Comparison of ENCODE assay signal across 22 cellular contexts in the genomic region with DNA sequence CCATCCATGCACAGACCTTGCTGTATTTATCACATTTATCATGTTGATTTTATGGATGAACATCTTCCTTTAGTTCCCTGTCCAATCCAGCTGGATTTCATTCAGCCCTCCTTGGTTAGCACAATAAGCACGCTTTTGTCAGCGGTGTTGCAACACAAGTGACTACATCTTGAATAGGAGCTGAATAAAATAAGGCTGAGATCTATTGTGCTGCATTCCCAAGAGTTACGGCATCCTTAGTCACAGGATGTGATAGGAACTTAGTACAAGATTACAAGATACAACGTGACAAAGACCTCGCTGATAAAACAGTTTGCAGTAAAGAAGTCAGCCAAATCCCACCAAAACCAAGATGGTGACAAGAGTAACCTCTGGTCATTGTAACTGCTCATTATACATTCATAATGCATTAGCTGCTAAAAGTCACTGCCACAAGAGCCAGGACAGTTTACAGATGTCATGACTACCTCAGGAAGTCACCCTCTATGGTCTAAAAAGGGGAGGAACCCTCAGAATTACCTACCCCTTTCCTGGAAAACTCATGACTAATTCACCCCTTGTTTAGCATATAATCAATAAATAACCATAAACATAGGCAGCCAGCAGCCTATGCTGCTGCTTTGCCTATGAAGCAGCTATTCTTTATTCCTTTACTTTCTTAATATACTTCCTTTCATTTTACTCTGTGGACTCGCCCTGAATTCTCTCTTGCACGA.
A peak's percentile ranks its signal among the peaks of the same experiment; 100 is the strongest.
DNase-seq lines count a peak whose midpoint lies in the region; ATAC-seq and TF ChIP-seq lines count a peak whose summit lies in the region.
"Had no signal": no experiment of that assay in that cellular context is flagged by ENCODE, and none has a peak within 500 bp of the region (broad histone marks: within the 10 kb centered on the region; RNA-seq: fewer than 3 reads in every experiment).

No MANE protein-coding gene starts in this region.

- TF ChIP-seq CTCF in RWPE1 (conservative IDR thresholded peaks at IDR 0.05; ENCODE audit: low read depth), result no peak
- TF ChIP-seq CTCF in epithelial cell of proximal tubule (conservative IDR thresholded peaks at IDR 0.05; ENCODE audit: low read depth, low read length), result no peak
- TF ChIP-seq CTCF in glutamatergic neuron (IDR thresholded peaks at IDR 0.05; ENCODE audit: partially characterized antibody, unreplicated experiment), result no peak

- no peak overlapping the region for H3K4me3 Mint-ChIP-seq in glutamatergic neuron (ENCODE audit: unreplicated experiment)
- H3K4me3 Mint-ChIP-seq: activated naive CD8-positive, alpha-beta T cell treated with anti-CD3 and anti-CD28 coated beads, Interleukin-2, amount 10 ng/mL, durations not matched to agents 7 days and 5 days; GM23338; IgD-negative memory B cell had no signal

- H3K36me3 Mint-ChIP-seq in glutamatergic neuron (ENCODE audit: unreplicated experiment), result no peaks in the 10 kb centered on the region
- H3K36me3 Mint-ChIP-seq: activated naive CD8-positive, alpha-beta T cell treated with anti-CD3 and anti-CD28 coated beads, Interleukin-2, amount 10 ng/mL, durations not matched to agents 7 days and 5 days; IgD-negative memory B cell had no signal

- CTCF ChIA-PET in RWPE1 (lab: Yijun Ruan, JAX), result no interaction called here

- no peaks in the 10 kb centered on the region for H3K27me3 Mint-ChIP-seq in glutamatergic neuron (ENCODE audit: unreplicated experiment)
- H3K27me3 Mint-ChIP-seq: activated naive CD8-positive, alpha-beta T cell treated with anti-CD3 and anti-CD28 coated beads, Interleukin-2, amount 10 ng/mL, durations not matched to agents 7 days and 5 days; IgD-negative memory B cell had no signal

- DNase-seq in GM03348 (ENCODE audit: low spot score) (peak; percentile 39), RWPE1 (ENCODE audit: low spot score) (peak; percentile 26), epithelial cell of proximal tubule (ENCODE audit: low read depth) (peak; percentile 32), stromal cell of bone marrow (ENCODE audit: low read depth) (peak; percentile 63), DMS153 treated with DMSO at 0.1 percent for 48 hours (lab: John Stamatoyannopoulos, UW; ENCODE audit: unreplicated experiment) (no peak), glutamatergic neuron (no peak)
- DNase-seq: activated CD8-positive, alpha-beta memory T cell treated with anti-CD3 and anti-CD28 coated beads, Interleukin-2, amount 50 U/mL, for 4 hours; activated effector memory CD4-positive, alpha-beta T cell treated with Interleukin-2 at 50 U/mL for 16 hours; activated naive CD8-positive, alpha-beta T cell treated with anti-CD3 and anti-CD28 coated beads, Interleukin-2, amount 10 ng/mL, durations not matched to agents 7 days and 5 days; DND-41; effector memory CD4-positive, alpha-beta T cell; hypothalamus; islet precursor cell; NCI-H1417; NCI-H510A; posterior cingulate gyrus; WERI-Rb-1 had no signal

- H3K27ac ChIP-seq in RWPE1, result peak overlapping the region; percentile 50; the same call in 1 of the 2 replicates
- H3K27ac ChIP-seq: HL-60, SK-N-MC, WERI-Rb-1 had no signal

- no peak for ATAC-seq in esophagus mucosa
- ATAC-seq: GM23338 had no signal

- H3K4me3 ChIP-seq in epithelial cell of proximal tubule (ENCODE audit: low read depth, low read length), result no peak overlapping the region
- H3K4me3 ChIP-seq: GM23338, SK-N-MC had no signal

- H3K4me1 Mint-ChIP-seq in glutamatergic neuron (ENCODE audit: low read depth, unreplicated experiment), result no peaks in the 10 kb centered on the region
- H3K4me1 Mint-ChIP-seq: activated naive CD8-positive, alpha-beta T cell treated with anti-CD3 and anti-CD28 coated beads, Interleukin-2, amount 10 ng/mL, durations not matched to agents 7 days and 5 days; GM23338; IgD-negative memory B cell had no signal

- POLR2A ChIA-PET in RWPE1 (lab: Yijun Ruan, JAX; ENCODE audit: low non-redundant PET), result no interaction called here

- no peaks in the 10 kb centered on the region for H3K9me3 Mint-ChIP-seq in glutamatergic neuron (ENCODE audit: unreplicated experiment)
- H3K9me3 Mint-ChIP-seq: activated naive CD8-positive, alpha-beta T cell treated with anti-CD3 and anti-CD28 coated beads, Interleukin-2, amount 10 ng/mL, durations not matched to agents 7 days and 5 days; IgD-negative memory B cell had no signal

- H3K27ac Mint-ChIP-seq in glutamatergic neuron (ENCODE audit: unreplicated experiment), result no peak overlapping the region
- H3K27ac Mint-ChIP-seq: activated naive CD8-positive, alpha-beta T cell treated with anti-CD3 and anti-CD28 coated beads, Interleukin-2, amount 10 ng/mL, durations not matched to agents 7 days and 5 days; GM23338; IgD-negative memory B cell had no signal

Comparison
In these comparisons a context has a peak if more than half of its experiments do, and no peak if none do; other contexts are left out.
1. DNase-seq: peak in GM03348 (single experiment), RWPE1 (single experiment), epithelial cell of proximal tubule (single experiment) and stromal cell of bone marrow (single experiment); none in DMS153 treated with DMSO at 0.1 percent for 48 hours (single experiment) and glutamatergic neuron (single experiment).